In the genomic region with DNA sequence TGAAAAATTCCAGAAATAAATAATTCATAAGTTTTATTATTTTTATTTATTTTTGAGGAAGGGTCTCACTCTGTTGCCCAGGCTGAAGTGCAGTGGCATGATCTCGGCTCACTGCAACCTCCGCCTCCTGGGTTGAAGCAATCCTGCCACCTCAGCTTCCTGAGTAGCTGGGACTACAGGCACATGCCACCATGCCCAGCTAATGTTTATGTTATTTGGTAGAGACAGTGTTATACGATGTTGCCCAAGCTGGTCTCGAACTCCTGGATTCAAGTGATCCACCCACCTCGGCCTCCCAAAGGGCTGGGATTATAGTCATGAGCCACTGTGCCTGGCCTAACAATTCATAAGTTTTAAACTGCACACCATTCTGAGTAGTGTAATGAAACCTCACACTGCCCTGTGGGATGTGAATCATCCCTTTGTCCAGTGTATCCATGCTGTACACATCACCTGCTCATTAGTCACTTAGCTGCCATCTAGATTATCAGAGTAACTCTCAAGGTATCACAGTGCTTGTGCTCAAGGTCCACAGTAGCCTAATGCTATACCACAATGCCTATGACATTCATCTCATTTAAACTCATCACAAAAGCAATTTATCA, we compare ENCODE assay signal across 12 cellular contexts. TPM values are rescaled to one million over a fixed set of nuclear protein-coding genes. Genes with fewer than 3 reads are reported as not detected.
DNase-seq lines count a peak whose midpoint lies in the region; ATAC-seq and TF ChIP-seq lines count a peak whose summit lies in the region.
"Had no signal": no experiment of that assay in that cellular context is flagged by ENCODE, and none has a peak within 500 bp of the region (broad histone marks: within the 10 kb centered on the region; RNA-seq: fewer than 3 reads in every experiment).

No MANE protein-coding gene starts in this region.

- POLR2A ChIA-PET in WTC11 (lab: Charles Lee), result no interaction called here

- peak; percentile 11 for DNase-seq in COLO829 (ENCODE audit: low spot score)
- peak; percentile 37 for DNase-seq in HPDE6-E6E7 (ENCODE audit: extremely low spot score)
- DNase-seq in WTC11 (ENCODE audit: low spot score), result no peak
- DNase-seq in kidney glomerular epithelial cell (lab: John Stamatoyannopoulos, UW), result peak; percentile 81
- DNase-seq in erythroblast (lab: John Stamatoyannopoulos, UW), result no peak
- no peak for DNase-seq in GM03348 (ENCODE audit: low spot score)
- no peak for DNase-seq in DMS153 treated with DMSO at 0.1 percent for 48 hours (lab: John Stamatoyannopoulos, UW; ENCODE audit: unreplicated experiment)
- DNase-seq: activated B cell treated with CpG ODN at 0.5 μM for 24 hours; CD4-positive, alpha-beta T cell; heart right ventricle had no signal

- H3K9me3 Mint-ChIP-seq in WTC11, result no peaks in the 10 kb centered on the region
- H3K9me3 Mint-ChIP-seq: activated B cell treated with CpG ODN at 0.5 μM for 24 hours; CD4-positive, alpha-beta T cell; mesothelial cell of epicardium had no signal

- no peak for ATAC-seq in WTC11
- ATAC-seq in GM18519 (IDR thresholded peaks at IDR 0.05; ENCODE audit: low FRiP score, unreplicated experiment), result no peak
- ATAC-seq: heart right ventricle had no signal

- H3K4me1 Mint-ChIP-seq in WTC11, result peaks cover 30% of the 10 kb centered on the region

- no peak for TF ChIP-seq CTCF in WTC11 (IDR thresholded peaks at IDR 0.05)

- H3K4me3 Mint-ChIP-seq in WTC11, result no peak overlapping the region
- H3K4me3 Mint-ChIP-seq: activated B cell treated with CpG ODN at 0.5 μM for 24 hours; CD4-positive, alpha-beta T cell; mesothelial cell of epicardium had no signal

- no peak overlapping the region for H3K27ac Mint-ChIP-seq in WTC11
- H3K27ac Mint-ChIP-seq: activated B cell treated with CpG ODN at 0.5 μM for 24 hours; CD4-positive, alpha-beta T cell; mesothelial cell of epicardium had no signal

- H3K27me3 Mint-ChIP-seq in WTC11 (ENCODE audit: low read depth), result no peaks in the 10 kb centered on the region
- H3K27me3 Mint-ChIP-seq: activated B cell treated with CpG ODN at 0.5 μM for 24 hours; CD4-positive, alpha-beta T cell had no signal

- no peak for TF ChIP-seq POLR2A in erythroblast (IDR thresholded peaks at IDR 0.05; ENCODE audit: low read length)

- no peaks in the 10 kb centered on the region for H3K36me3 Mint-ChIP-seq in WTC11

- CTCF ChIA-PET in WTC11 (lab: Charles Lee), result no interaction called here

TF ChIP-seq in WTC11, 78 proteins besides CTCF, POLR2A, EP300 and RAD21:
- TF ChIP-seq, protein P1, sequence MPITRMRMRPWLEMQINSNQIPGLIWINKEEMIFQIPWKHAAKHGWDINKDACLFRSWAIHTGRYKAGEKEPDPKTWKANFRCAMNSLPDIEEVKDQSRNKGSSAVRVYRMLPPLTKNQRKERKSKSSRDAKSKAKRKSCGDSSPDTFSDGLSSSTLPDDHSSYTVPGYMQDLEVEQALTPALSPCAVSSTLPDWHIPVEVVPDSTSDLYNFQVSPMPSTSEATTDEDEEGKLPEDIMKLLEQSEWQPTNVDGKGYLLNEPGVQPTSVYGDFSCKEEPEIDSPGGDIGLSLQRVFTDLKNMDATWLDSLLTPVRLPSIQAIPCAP (CRISPR knock-in tag; IDR thresholded peaks at IDR 0.05), result no peak
- no peak for TF ChIP-seq FOXP1 (CRISPR knock-in tag; IDR thresholded peaks at IDR 0.05; ENCODE audit: borderline replicate concordance)
- TF ChIP-seq, protein P2, sequence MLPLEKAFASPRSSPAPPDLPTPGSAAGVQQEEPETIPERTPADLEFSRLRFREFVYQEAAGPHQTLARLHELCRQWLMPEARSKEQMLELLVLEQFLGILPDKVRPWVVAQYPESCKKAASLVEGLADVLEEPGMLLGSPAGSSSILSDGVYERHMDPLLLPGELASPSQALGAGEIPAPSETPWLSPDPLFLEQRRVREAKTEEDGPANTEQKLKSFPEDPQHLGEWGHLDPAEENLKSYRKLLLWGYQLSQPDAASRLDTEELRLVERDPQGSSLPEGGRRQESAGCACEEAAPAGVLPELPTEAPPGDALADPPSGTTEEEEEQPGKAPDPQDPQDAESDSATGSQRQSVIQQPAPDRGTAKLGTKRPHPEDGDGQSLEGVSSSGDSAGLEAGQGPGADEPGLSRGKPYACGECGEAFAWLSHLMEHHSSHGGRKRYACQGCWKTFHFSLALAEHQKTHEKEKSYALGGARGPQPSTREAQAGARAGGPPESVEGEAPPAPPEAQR (CRISPR knock-in tag; IDR thresholded peaks at IDR 0.05), result no peak
- TF ChIP-seq HMGA2 (CRISPR knock-in tag; IDR thresholded peaks at IDR 0.05), result no peak
- 0 out of 2 replicates have a peak, but pooled peaks have one; percentile 39 for TF ChIP-seq ZNF121 (CRISPR knock-in tag; IDR thresholded peaks at IDR 0.05)

RNA-seq across cellular contexts. Expression of a gene that starts 17.9 kb away (rescaled TPM):
- 16.7 to 20.5 TPM (median 16.8 TPM) in 3 replicates for total RNA-seq in WTC11 (2021)

Comparison
In these comparisons a context has a peak if more than half of its experiments do, and no peak if none do; other contexts are left out.
1. DNase-seq: peak in COLO829 (single experiment), HPDE6-E6E7 (single experiment) and kidney glomerular epithelial cell (single experiment); none in WTC11 (single experiment), erythroblast (0 of 2), GM03348 (single experiment) and DMS153 treated with DMSO at 0.1 percent for 48 hours (single experiment).